In genomic region chr2:120293123-120293990, GRCh38 we compare ENCODE assay signal across 14 cellular contexts. TPM values are rescaled to one million over a fixed set of nuclear protein-coding genes. Genes with fewer than 3 reads are reported as not detected.
DNase-seq lines count a peak whose midpoint lies in the region; ATAC-seq and TF ChIP-seq lines count a peak whose summit lies in the region.
"Had no signal": no experiment of that assay in that cellular context is flagged by ENCODE, and none has a peak within 500 bp of the region (broad histone marks: within the 10 kb centered on the region; RNA-seq: fewer than 3 reads in every experiment).

No MANE protein-coding gene starts in this region.

- H3K27ac Mint-ChIP-seq in endothelial cell (ENCODE audit: unreplicated experiment), result peak overlapping the region; percentile 24
- H3K27ac Mint-ChIP-seq: CD4-positive, alpha-beta T cell had no signal

- DNase-seq in GM12864 (ENCODE audit: low read depth), result no peak
- DNase-seq in endothelial cell (ENCODE audit: low spot score), result no peak
- DNase-seq in SIG-M5 (lab: John Stamatoyannopoulos, UW), result no peak
- DNase-seq in DMS53 (lab: John Stamatoyannopoulos, UW), result no peak
- DNase-seq in transverse colon, result no peak
- no peak for DNase-seq in BE2C
- DNase-seq: activated naive CD4-positive, alpha-beta T cell treated with anti-CD3 and anti-CD28 coated beads, Interleukin-2, amount 50 U/mL, for 16 hours; CD4-positive, alpha-beta T cell; effector memory CD4-positive, alpha-beta T cell; NCI-H446 treated with DMSO at 0.1 percent for 48 hours; posterior cingulate gyrus; T-helper 9 cell had no signal

- H3K36me3 Mint-ChIP-seq in endothelial cell (ENCODE audit: low read depth, unreplicated experiment), result peaks cover 73% of the 10 kb centered on the region

- H3K4me1 ChIP-seq in transverse colon (no peaks in the 10 kb centered on the region), BE2C (no peaks in the 10 kb centered on the region)

- H3K36me3 ChIP-seq in transverse colon (peaks cover 0 to 24% (median 12%) of the 10 kb centered on the region in 4 donors), BE2C (no peaks in the 10 kb centered on the region)

- in situ Hi-C loops in transverse colon (cut with MboI; ENCODE audit: low pct_ligation_motif_present in 1 of 4, low pct_unique_long_range_greater_than_20kb in 1 of 4, low sequenced_read_pairs in 3 of 4), result no loop called here

- H3K4me1 Mint-ChIP-seq in endothelial cell (ENCODE audit: unreplicated experiment), result peaks cover 11% of the 10 kb centered on the region

- H3K9me3 Mint-ChIP-seq in endothelial cell (ENCODE audit: unreplicated experiment), result no peaks in the 10 kb centered on the region
- H3K9me3 Mint-ChIP-seq: CD4-positive, alpha-beta T cell had no signal

- H3K27me3 ChIP-seq in transverse colon, result no peaks in the 10 kb centered on the region
- no peaks in the 10 kb centered on the region for H3K27me3 ChIP-seq in BE2C

- H3K4me3 ChIP-seq in GM12864 (ENCODE audit: low read depth, low read length) (peak overlapping the region; percentile 3; the same call in 1 of the 2 replicates), transverse colon (no peak overlapping the region), BE2C (ENCODE audit: low read depth, low read length) (no peak overlapping the region)

- no peaks in the 10 kb centered on the region for H3K9me3 ChIP-seq in transverse colon
- no peaks in the 10 kb centered on the region for H3K9me3 ChIP-seq in BE2C

- TF ChIP-seq EP300 in transverse colon (IDR thresholded peaks at IDR 0.05; ENCODE audit: low read depth), result no peak

- WGBS in transverse colon (ENCODE audit: low coverage in 1 of 2), 2 donors, result 68 to 70% methylated on average over 5 of the region's 5 CpGs

- H3K4me3 Mint-ChIP-seq in endothelial cell (ENCODE audit: unreplicated experiment), result peak overlapping the region; percentile 70
- H3K4me3 Mint-ChIP-seq: CD4-positive, alpha-beta T cell had no signal

- H3K27me3 Mint-ChIP-seq in endothelial cell (ENCODE audit: unreplicated experiment), result peaks cover 5% of the 10 kb centered on the region
- H3K27me3 Mint-ChIP-seq: CD4-positive, alpha-beta T cell had no signal

- no peak for TF ChIP-seq POLR2A in transverse colon (IDR thresholded peaks at IDR 0.05)

- no peak overlapping the region for H3K27ac ChIP-seq in transverse colon

- intact Hi-C loops in transverse colon (cut with DNase I; ENCODE audit: low total_unique reads), result no loop called here

- peak; percentile 39 for ATAC-seq in GM21360 (IDR thresholded peaks at IDR 0.05; ENCODE audit: unreplicated experiment)
- peak; percentile 32 for ATAC-seq in HG03103 (IDR thresholded peaks at IDR 0.05; ENCODE audit: low read depth, unreplicated experiment)

- no peak for TF ChIP-seq CTCF in GM12864 (IDR thresholded peaks at IDR 0.05; ENCODE audit: low read depth, low read length, missing control alignments)
- TF ChIP-seq CTCF in endothelial cell (IDR thresholded peaks at IDR 0.05; ENCODE audit: unreplicated experiment), result no peak
- TF ChIP-seq CTCF in transverse colon (IDR thresholded peaks at IDR 0.05), result no peak
- TF ChIP-seq CTCF in BE2C (IDR thresholded peaks at IDR 0.05; ENCODE audit: low read depth, low read length), result no peak

RNA-seq across cellular contexts. Expression of gene RALB, which starts 40.7 kb away (rescaled TPM):
- 367 TPM for total RNA-seq in endothelial cell (ENCODE audit: unreplicated experiment)
- 10 to 100 TPM; 18.9 to 81.0 (median 59.4) TPM for total RNA-seq in transverse colon
- polyA plus RNA-seq in BE2C (2012; ENCODE audit: insufficient read depth, insufficient read length, low read depth), result 45.6 TPM

RNA-seq across cellular contexts. Expression of gene INHBB, which starts 52.6 kb away (rescaled TPM):
- total RNA-seq in endothelial cell (ENCODE audit: unreplicated experiment) (4.7 TPM), transverse colon (1 to 10 TPM in 1 of 4 donors, under 1 TPM in 2, not detected in 1; 0.20 to 1.1 (median 0.41) TPM)
- not detected for polyA plus RNA-seq in BE2C (2012; ENCODE audit: insufficient read depth, insufficient read length, low read depth)
- total RNA-seq: CD4-positive, alpha-beta T cell had no signal
